ENCODE assay signal across 8 cellular contexts in genomic region chr19:48965033-48965805, GRCh38. TPM values are rescaled to one million over a fixed set of nuclear protein-coding genes. Genes with fewer than 3 reads are reported as not detected.
A peak's percentile ranks its signal among the peaks of the same experiment; 100 is the strongest.
DNase-seq lines count a peak whose midpoint lies in the region; ATAC-seq, FAIRE-seq and TF ChIP-seq lines count a peak whose summit lies in the region.

TSS of gene FTL (plus strand) at chr19:48965309. CDS start at chr19:48965508, 199 bp downstream.

- peak; percentile 58 for FAIRE-seq in HepG2 (lab: Jason Lieb, UNC)

- in situ Hi-C loops in HepG2 (cut with HindIII; ENCODE audit: extremely low pct_ligation_motif_present, low pct_unique_long_range_greater_than_20kb) = no loop called here

- H3K27ac Mint-ChIP-seq in dendritic cell treated with granulocyte-macrophage colony-stimulating factor and Interleukin-4, amounts not matched to agents 40 ng/mL and 50 ng/mL, for 4 days = peak within 1 kb of the TSS; percentile 98

- H3K4me1 Mint-ChIP-seq in dendritic cell treated with granulocyte-macrophage colony-stimulating factor and Interleukin-4, amounts not matched to agents 40 ng/mL and 50 ng/mL, for 4 days (ENCODE audit: low read depth) = peaks cover 72% of the 10 kb centered on the region

- no TSS peak for BruUV-seq in HepG2 (replicated peaks; lab: Mats Ljungman, UMichigan)

- peaks cover 33% of the 10 kb centered on the region for H4K20me1 ChIP-seq in HepG2 (ENCODE audit: insufficient read depth, low read length)

- peaks cover 95% of the 10 kb centered on the region for H3K36me3 Mint-ChIP-seq in dendritic cell treated with granulocyte-macrophage colony-stimulating factor and Interleukin-4, amounts not matched to agents 40 ng/mL and 50 ng/mL, for 4 days (ENCODE audit: low read depth)

- peak within 1 kb of the TSS; percentile 100 for H3K4me3 Mint-ChIP-seq in dendritic cell treated with granulocyte-macrophage colony-stimulating factor and Interleukin-4, amounts not matched to agents 40 ng/mL and 50 ng/mL, for 4 days

- no peak for TF ChIP-seq CTCF in HepG2 (CRISPR knock-in tag; IDR thresholded peaks at IDR 0.05)

- H3K27me3 Mint-ChIP-seq in dendritic cell treated with granulocyte-macrophage colony-stimulating factor and Interleukin-4, amounts not matched to agents 40 ng/mL and 50 ng/mL, for 4 days = no peaks in the 10 kb centered on the region

- POLR2A ChIA-PET in HepG2 (lab: Yijun Ruan, JAX) = interaction anchor here (1.2 to 5.6 kb wide), 7 partner anchors 10 to 97 kb away, joined by 3 to 153 read pairs (median 26); partner anchors contain the start of genes BAX, GYS1, NUCB1 and PLEKHA4

- H3K79me2 ChIP-seq in HepG2 (ENCODE audit: insufficient read depth, low read length) = peaks cover 25% of the 10 kb centered on the region

- no peak within 1 kb of the TSS for H2AFZ ChIP-seq in HepG2 (ENCODE audit: low read length)

- WGBS in HepG2 (ENCODE audit: low lambda C conversion rate) = under 1% methylated on average over 34 of the region's 52 CpGs

- peaks cover 49% of the 10 kb centered on the region for H3K4me1 ChIP-seq in HepG2 (ENCODE audit: insufficient read depth, low read length)

- peak; percentile 99 to 100 for TF ChIP-seq POLR2A in HepG2 (IDR thresholded peaks at IDR 0.05; ENCODE audit: insufficient read depth in 1 of 2, low read depth in 2 of 2, low read length in 2 of 2)

- CTCF ChIA-PET in HepG2 (lab: Yijun Ruan, JAX; ENCODE audit: low intra/inter-chr PET ratio, low total read pairs) = no interaction called here

- TF ChIP-seq EP300 in HepG2 (IDR thresholded peaks at IDR 0.05; ENCODE audit: low read depth in 2 of 2, low read length in 2 of 2) (peak in 1 of 2 experiments; percentile 51; a peak in 1 of 4 replicates), HepG2 (CRISPR knock-in tag; IDR thresholded peaks at IDR 0.05; ENCODE audit: borderline replicate concordance) (0 out of 2 replicates have a peak, but pooled peaks have one; percentile 37)

- H3K27me3 ChIP-seq in HepG2 (ENCODE audit: control insufficient read depth in 1 of 2, insufficient read depth in 2 of 2, low read length in 2 of 2) = no peaks in the 10 kb centered on the region; a peak in 1 of 5 replicates

- no peaks in the 10 kb centered on the region for H3K9me3 Mint-ChIP-seq in dendritic cell treated with granulocyte-macrophage colony-stimulating factor and Interleukin-4, amounts not matched to agents 40 ng/mL and 50 ng/mL, for 4 days

- peak; percentile 69 to 98 (median 96) for DNase-seq in C1 segment of cervical spinal cord (lab: John Stamatoyannopoulos, UW)
- peak; percentile 94 for DNase-seq in NCI-H748 treated with DMSO at 0.1 percent for 48 hours (lab: John Stamatoyannopoulos, UW)
- peak; percentile 72 to 75 for DNase-seq in activated CD4-positive, alpha-beta T cell treated with anti-CD3 and anti-CD28 coated beads, Interleukin-2, amount 50 U/mL, for 4 hours
- DNase-seq in HepG2 (ENCODE audit: low spot score) = peak; percentile 95
- peak; percentile 85 for DNase-seq in stimulated activated CD4-positive, alpha-beta T cell treated with anti-CD3 and anti-CD28 coated beads, Interleukin-2, amount 100 ng/mL, for 48 hours

- H3K9ac ChIP-seq in HepG2 (ENCODE audit: insufficient read depth, low read depth, low read length) = peak within 1 kb of the TSS; percentile 98

- no peaks in the 10 kb centered on the region for H3K9me3 ChIP-seq in HepG2 (ENCODE audit: low read length)

- TF ChIP-seq RAD21 in HepG2 (CRISPR knock-in tag; IDR thresholded peaks at IDR 0.05) = peak; percentile 69

- peak within 1 kb of the TSS; percentile 100 for H3K27ac ChIP-seq in HepG2 (ENCODE audit: extremely low read length, insufficient read depth, low read length)

- H3K4me3 ChIP-seq in HepG2 (replicated peaks in 1 of 3; ENCODE audit: insufficient read depth in 1 of 3, low read depth in 2 of 3, low read length in 3 of 3) = peak within 1 kb of the TSS; percentile 80 to 99 (median 89)

- H3K36me3 ChIP-seq in HepG2 (replicated peaks in 1 of 2; ENCODE audit: control insufficient read depth in 1 of 2, insufficient read depth in 2 of 2, low read length in 2 of 2) = peaks cover 3 to 19% of the 10 kb centered on the region in 2 experiments

- H3K4me2 ChIP-seq in HepG2 (ENCODE audit: low read depth, low read length) = peak within 1 kb of the TSS; percentile 97

- intact Hi-C loops in dendritic cell treated with granulocyte-macrophage colony-stimulating factor and Interleukin-4, amounts not matched to agents 40 ng/mL and 50 ng/mL, for 4 days (cut with micrococcal nuclease) = loop anchor here (5.0 kb wide), 1 partner anchor 318 kb away; the partner anchor contains the start of gene CA11
- intact Hi-C loops in HepG2 (cut with micrococcal nuclease; ENCODE audit: unreplicated experiment) = loop anchor here (10.0 kb wide), 2 partner anchors 90 to 180 kb away; partner anchors contain the start of gene PPP1R15A

- ATAC-seq in GM19372 (IDR thresholded peaks at IDR 0.05; ENCODE audit: low read depth, unreplicated experiment) (peak; percentile 60), HG03558 (IDR thresholded peaks at IDR 0.05; ENCODE audit: extremely low read depth, unreplicated experiment) (peak; percentile 24), HepG2 (peak; percentile 17)

TF ChIP-seq in HepG2, 621 proteins besides CTCF, POLR2A, EP300 and RAD21 (continues in another document):
- no peak for TF ChIP-seq ZNF20 (CRISPR knock-in tag; IDR thresholded peaks at IDR 0.05)
- TF ChIP-seq HIC2 (CRISPR knock-in tag; IDR thresholded peaks at IDR 0.05; ENCODE audit: low read depth) = no peak
- TF ChIP-seq HOXA7 (CRISPR knock-in tag; IDR thresholded peaks at IDR 0.05) = peak; percentile 77; the same call in 1 of the 2 replicates
- TF ChIP-seq YEATS4 (CRISPR knock-in tag; IDR thresholded peaks at IDR 0.05; ENCODE audit: borderline replicate concordance) = peak; percentile 71; the same call in 1 of the 2 replicates
- peak; percentile 95 for TF ChIP-seq ARNTL (CRISPR knock-in tag; IDR thresholded peaks at IDR 0.05)
- TF ChIP-seq HOXD1 (CRISPR knock-in tag; IDR thresholded peaks at IDR 0.05) = peak; percentile 90; the same call in 1 of the 2 replicates
- peak; percentile 28; the same call in 1 of the 2 replicates for TF ChIP-seq JUND (CRISPR knock-in tag; IDR thresholded peaks at IDR 0.05)
- TF ChIP-seq ZNF30 (CRISPR knock-in tag; IDR thresholded peaks at IDR 0.05) = no peak
- TF ChIP-seq THYN1 (CRISPR knock-in tag; IDR thresholded peaks at IDR 0.05; ENCODE audit: borderline replicate concordance, low read depth) = no peak
- TF ChIP-seq ZNF777 (CRISPR knock-in tag; IDR thresholded peaks at IDR 0.05) = peak; percentile 67; the same call in 1 of the 2 replicates

RNA-seq across cellular contexts. Expression of gene FTL, which starts in this region (rescaled TPM):
- total RNA-seq in HepG2 (2016; rRNA removed; fragmentation: Illumina TruSeq; extraction: Trizol) = 3,909 and 8,800 TPM in 2 replicates
- total RNA-seq in HepG2 (2016; cell fraction: cytosol; rRNA removed; fragmentation: Illumina TruSeq; extraction: Trizol; ENCODE audit: low read depth) = 89,971 and 90,879 TPM in 2 replicates
- total RNA-seq in HepG2 (2016; cell fraction: insoluble cytoplasmic fraction; rRNA removed; fragmentation: Illumina TruSeq; extraction: Trizol) = 3,851 and 8,859 TPM in 2 replicates
- 51,578 and 56,338 TPM in 2 replicates for total RNA-seq in HepG2 (2016; cell fraction: membrane; rRNA removed; fragmentation: Illumina TruSeq; extraction: Trizol)
- 2,617 and 3,067 TPM in 2 replicates for total RNA-seq in HepG2 (2016; cell fraction: nucleus; rRNA removed; fragmentation: Illumina TruSeq; extraction: Trizol)
- 2,513 and 2,721 TPM in 2 replicates for polyA plus RNA-seq in HepG2 (2011; rRNA removed)
- 2,416 and 4,778 TPM in 2 replicates for polyA plus RNA-seq in HepG2 (2011; cell fraction: cytosol; rRNA removed)
- polyA plus RNA-seq in HepG2 (2011; cell fraction: nucleus; rRNA removed) = 1,286 and 1,341 TPM in 2 replicates
- 3,171 and 4,080 TPM in 2 replicates for polyA plus RNA-seq in HepG2 (2012)
- 183,517 and 194,436 TPM in 2 replicates for polyA plus RNA-seq in HepG2 (2016; cell fraction: cytosol; fragmentation: Illumina TruSeq; extraction: Trizol; ENCODE audit: low read depth)
- polyA plus RNA-seq in HepG2 (2016; cell fraction: insoluble cytoplasmic fraction; fragmentation: Illumina TruSeq; extraction: Trizol; ENCODE audit: low read depth) = 7,307 and 7,404 TPM in 2 replicates
- polyA plus RNA-seq in HepG2 (2016; cell fraction: membrane; fragmentation: Illumina TruSeq; extraction: Trizol; ENCODE audit: low read depth) = 88,210 and 91,472 TPM in 2 replicates
- polyA plus RNA-seq in HepG2 (2016; cell fraction: nucleus; fragmentation: Illumina TruSeq; extraction: Trizol; ENCODE audit: insufficient read depth, low read depth) = 7,073 and 8,244 TPM in 2 replicates
- polyA minus RNA-seq in HepG2 (2011; rRNA and poly(A)+ RNA removed; ENCODE audit: low replicate concordance) = 1,399 and 2,171 TPM in 2 replicates
- polyA minus RNA-seq in HepG2 (2011; cell fraction: cytosol; rRNA and poly(A)+ RNA removed) = 634 and 932 TPM in 2 replicates
- polyA minus RNA-seq in HepG2 (2011; cell fraction: nucleus; rRNA and poly(A)+ RNA removed) = 209 and 221 TPM in 2 replicates

Comparison
In these comparisons a context has a peak if more than half of its experiments do, and no peak if none do; other contexts are left out.
1. Peak in every context shown above with its lines: DNase-seq, ATAC-seq, H3K4me3 ChIP-seq and H3K27ac ChIP-seq.